Comparison of ENCODE assay signal across 23 cellular contexts in genomic region chr22:29117799-29118477, GRCh38. TPM values are rescaled to one million over a fixed set of nuclear protein-coding genes. Genes with fewer than 3 reads are reported as not detected.
A peak's percentile ranks its signal among the peaks of the same experiment; 100 is the strongest.
DNase-seq lines count a peak whose midpoint lies in the region; ATAC-seq and TF ChIP-seq lines count a peak whose summit lies in the region.
"Had no signal": no experiment of that assay in that cellular context is flagged by ENCODE, and none has a peak within 500 bp of the region (broad histone marks: within the 10 kb centered on the region; RNA-seq: fewer than 3 reads in every experiment).

No MANE protein-coding gene starts in this region.

- H3K36me3 ChIP-seq in suprapubic skin: peaks cover 7% of the 10 kb centered on the region
- H3K36me3 ChIP-seq: pancreas, tibial artery had no signal

- peaks cover 5% of the 10 kb centered on the region for H3K9me3 Mint-ChIP-seq in activated T-cell treated with anti-CD3 and anti-CD28 coated beads, Interleukin-2, amount 50 U/mL, for 24 hours

- no peaks in the 10 kb centered on the region for H3K9me3 ChIP-seq in suprapubic skin
- H3K9me3 ChIP-seq: pancreas, SJCRH30, tibial artery had no signal

- H3K4me3 Mint-ChIP-seq in activated T-cell treated with anti-CD3 and anti-CD28 coated beads, Interleukin-2, amount 50 U/mL, for 24 hours: no peak overlapping the region

- TF ChIP-seq CTCF in fibroblast of pulmonary artery (IDR thresholded peaks at IDR 0.05; ENCODE audit: low read length, missing control alignments) (no peak), suprapubic skin (IDR thresholded peaks at IDR 0.05) (no peak)

- 91% methylated on average over 6 of the region's 6 CpGs for WGBS in suprapubic skin

- no peak for TF ChIP-seq POLR2A in suprapubic skin (IDR thresholded peaks at IDR 0.05)

- TF ChIP-seq EP300 in suprapubic skin (IDR thresholded peaks at IDR 0.05): no peak

- ATAC-seq in HG03521 (IDR thresholded peaks at IDR 0.05; ENCODE audit: unreplicated experiment) (no peak), HG03025 (IDR thresholded peaks at IDR 0.05; ENCODE audit: low FRiP score, unreplicated experiment) (no peak)
- ATAC-seq: activated CD4-positive, CD25-positive, alpha-beta regulatory T cell treated with anti-CD3 and anti-CD28 coated beads, Interleukin-2, amount 50 U/mL, for 24 hours had no signal

- no peaks in the 10 kb centered on the region for H3K4me1 Mint-ChIP-seq in activated T-cell treated with anti-CD3 and anti-CD28 coated beads, Interleukin-2, amount 50 U/mL, for 24 hours (ENCODE audit: low read depth)

- no peaks in the 10 kb centered on the region for H3K27me3 ChIP-seq in suprapubic skin
- H3K27me3 ChIP-seq: pancreas, SJCRH30, tibial artery had no signal

- peak overlapping the region; percentile 8 for H3K27ac ChIP-seq in suprapubic skin
- H3K27ac ChIP-seq: C4-2B, pancreas, SJCRH30, tibial artery had no signal

- peaks cover 37% of the 10 kb centered on the region for H3K27me3 Mint-ChIP-seq in activated T-cell treated with anti-CD3 and anti-CD28 coated beads, Interleukin-2, amount 50 U/mL, for 24 hours

- no peak overlapping the region for H3K27ac Mint-ChIP-seq in activated T-cell treated with anti-CD3 and anti-CD28 coated beads, Interleukin-2, amount 50 U/mL, for 24 hours

- H3K4me1 ChIP-seq in suprapubic skin: peaks cover 16% of the 10 kb centered on the region
- H3K4me1 ChIP-seq: pancreas, tibial artery had no signal

- DNase-seq in NOMO-1 (lab: John Stamatoyannopoulos, UW; ENCODE audit: unreplicated experiment in 2 of 2): peak; percentile 15 to 40
- DNase-seq in NOMO-1 treated with dmso at 0.1 percent for 144 hours (lab: John Stamatoyannopoulos, UW; ENCODE audit: unreplicated experiment): no peak
- DNase-seq in OCI-M1 (lab: John Stamatoyannopoulos, UW): peak; percentile 28
- peak; percentile 94 for DNase-seq in fibroblast of pulmonary artery (ENCODE audit: low read depth)
- DNase-seq in suprapubic skin (ENCODE audit: low spot score in 2 of 2): no peak
- DNase-seq in activated T-cell treated with anti-CD3 and anti-CD28 coated beads, Interleukin-2, amount 50 U/mL, for 24 hours: no peak
- DNase-seq: 8988T, activated gamma-delta T cell treated with Interleukin-2 at 50 U/mL for 16 hours, anterior cingulate cortex, cortex of kidney, DMS79, Karpas-422, NCI-H345, pancreas, SJCRH30, small intestine, tibial artery had no signal

- H3K4me3 ChIP-seq in fibroblast of pulmonary artery (replicated peaks; ENCODE audit: low read depth, low read length) (no peak overlapping the region), suprapubic skin (no peak overlapping the region)
- H3K4me3 ChIP-seq: pancreas, SJCRH30, tibial artery had no signal

- no peaks in the 10 kb centered on the region for H3K36me3 Mint-ChIP-seq in activated T-cell treated with anti-CD3 and anti-CD28 coated beads, Interleukin-2, amount 50 U/mL, for 24 hours (ENCODE audit: low read depth)

RNA-seq across cellular contexts. Expression of gene KREMEN1, which starts 45.1 kb away (rescaled TPM):
- total RNA-seq in suprapubic skin: 10 to 100 TPM; 51.6 to 71.1 (median 60.9) TPM

RNA-seq across cellular contexts. Expression of gene C22orf31, which starts 56.3 kb away (rescaled TPM):
- total RNA-seq in suprapubic skin: not detected
- total RNA-seq: epithelial cell of proximal tubule, mucosa of gallbladder, pancreas, SJCRH30 had no signal

Comparison
In these comparisons a context has a peak if more than half of its experiments do, and no peak if none do; other contexts are left out.
1. DNase-seq: peak in NOMO-1 (2 of 2), OCI-M1 (single experiment) and fibroblast of pulmonary artery (single experiment); none in NOMO-1 treated with dmso at 0.1 percent for 144 hours (single experiment), suprapubic skin (0 of 2) and activated T-cell treated with anti-CD3 and anti-CD28 coated beads, Interleukin-2, amount 50 U/mL, for 24 hours (single experiment).